1 cellular context compared by ENCODE assay signal in genomic region chr6:116102856-116103255, GRCh38.
TF ChIP-seq lines count a peak whose summit lies in the region.

No MANE protein-coding gene starts in this region.

TF ChIP-seq in SK-N-SH treated with all-trans-retinoic acid at 6 μM for 48 hours, 23 proteins besides CTCF, POLR2A, EP300 and RAD21:
- TF ChIP-seq CSDC2 (CRISPR knock-in tag; IDR thresholded peaks at IDR 0.05) (no peak), ESRRG (CRISPR knock-in tag; IDR thresholded peaks at IDR 0.05) (no peak), ZNF70 (CRISPR knock-in tag; IDR thresholded peaks at IDR 0.05) (no peak), ZNF565 (CRISPR knock-in tag; conservative IDR thresholded peaks at IDR 0.05; ENCODE audit: low read depth) (no peak), TOX (CRISPR knock-in tag; IDR thresholded peaks at IDR 0.05; ENCODE audit: borderline replicate concordance) (no peak), OSR1 (CRISPR knock-in tag; IDR thresholded peaks at IDR 0.05) (no peak), SNAI2 (CRISPR knock-in tag; IDR thresholded peaks at IDR 0.05) (no peak), CREB5 (CRISPR knock-in tag; IDR thresholded peaks at IDR 0.05; ENCODE audit: low read depth) (no peak), ARNTL (CRISPR knock-in tag; IDR thresholded peaks at IDR 0.05; ENCODE audit: borderline replicate concordance, low read depth) (no peak), TCF4 (CRISPR knock-in tag; IDR thresholded peaks at IDR 0.05; ENCODE audit: borderline replicate concordance) (no peak), ZC3H10 (CRISPR knock-in tag; IDR thresholded peaks at IDR 0.05) (no peak), CSRNP3 (CRISPR knock-in tag; IDR thresholded peaks at IDR 0.05) (no peak), BACH2 (CRISPR knock-in tag; IDR thresholded peaks at IDR 0.05; ENCODE audit: borderline replicate concordance) (no peak), TSHZ2 (CRISPR knock-in tag; IDR thresholded peaks at IDR 0.05) (no peak), ZFP30 (CRISPR knock-in tag; IDR thresholded peaks at IDR 0.05) (no peak), PPARA (CRISPR knock-in tag; IDR thresholded peaks at IDR 0.05; ENCODE audit: borderline replicate concordance) (no peak), ISL1 (CRISPR knock-in tag; IDR thresholded peaks at IDR 0.05) (no peak), POU6F1 (CRISPR knock-in tag; IDR thresholded peaks at IDR 0.05; ENCODE audit: borderline replicate concordance, low read depth) (no peak)
